23 cellular contexts compared by ENCODE assay signal in genomic region chr4:68987007-68987406, GRCh38. TPM values are rescaled to one million over a fixed set of nuclear protein-coding genes. Genes with fewer than 3 reads are reported as not detected.
DNase-seq lines count a peak whose midpoint lies in the region; ATAC-seq, FAIRE-seq and TF ChIP-seq lines count a peak whose summit lies in the region.
"Had no signal": no experiment of that assay in that cellular context is flagged by ENCODE, and none has a peak within 500 bp of the region (broad histone marks: within the 10 kb centered on the region; RNA-seq: fewer than 3 reads in every experiment).

No MANE protein-coding gene starts in this region.

- POLR2A ChIA-PET in OCI-LY7 (lab: Charles Lee): no interaction called here

- H3K79me2 ChIP-seq in OCI-LY7 (ENCODE audit: insufficient read depth, low read depth, low read length): no peaks in the 10 kb centered on the region

- peaks cover 36% of the 10 kb centered on the region for H3K9me3 Mint-ChIP-seq in endodermal cell

- no peaks in the 10 kb centered on the region for H4K20me1 ChIP-seq in OCI-LY7 (ENCODE audit: insufficient read depth, low read length)

- DNase-seq in GM19239 (ENCODE audit: insufficient read length, low spot score) (peak; percentile 1), endodermal cell (no peak), OCI-LY7 (ENCODE audit: low spot score) (no peak), foreskin keratinocyte (no peak), sigmoid colon (no peak), NCI-H187 treated with DMSO at 0.1 percent for 48 hours (lab: John Stamatoyannopoulos, UW) (no peak)
- DNase-seq: activated CD4-positive, alpha-beta T cell treated with anti-CD3 and anti-CD28 coated beads, Interleukin-2, amount 50 U/mL, for 1 hour; activated naive CD4-positive, alpha-beta T cell; amygdala; BE2C; Caco-2; EL; NCI-H2029 treated with DMSO at 0.1 percent for 48 hours; right lobe of liver; stimulated activated naive B cell treated with anti-CD40 and anti-IgM and Interleukin-4, amounts not matched to agents 10 μg/mL and 1 μg/mL and 100 μg/mL, for 72 hours; tibial artery had no signal

- H3K9me3 ChIP-seq in endodermal cell (ENCODE audit: control insufficient read depth, low read length) (peaks cover 27% of the 10 kb centered on the region), OCI-LY7 (ENCODE audit: low read length) (no peaks in the 10 kb centered on the region), sigmoid colon (no peaks in the 10 kb centered on the region)
- H3K9me3 ChIP-seq: BE2C, Caco-2, right lobe of liver, tibial artery had no signal

- H3K4me3 Mint-ChIP-seq in endodermal cell: no peak overlapping the region
- H3K4me3 Mint-ChIP-seq: central memory CD8-positive, alpha-beta T cell; stimulated activated naive B cell treated with anti-CD40 and anti-IgM and Interleukin-4, amounts not matched to agents 10 μg/mL and 1 μg/mL and 100 μg/mL, for 72 hours had no signal

- no peak overlapping the region for H3K4me2 ChIP-seq in OCI-LY7 (ENCODE audit: low read length)

- no TSS peak for BruUV-seq in OCI-LY7 (replicated peaks; lab: Mats Ljungman, UMichigan)

- H3K36me3 Mint-ChIP-seq in endodermal cell (ENCODE audit: low read depth): peaks cover 13% of the 10 kb centered on the region
- H3K36me3 Mint-ChIP-seq: stimulated activated naive B cell treated with anti-CD40 and anti-IgM and Interleukin-4, amounts not matched to agents 10 μg/mL and 1 μg/mL and 100 μg/mL, for 72 hours had no signal

- H3K9me2 ChIP-seq in OCI-LY7 (ENCODE audit: insufficient read depth, low read length): no peaks in the 10 kb centered on the region

- no peaks in the 10 kb centered on the region for H3K36me3 ChIP-seq in endodermal cell (ENCODE audit: control insufficient read depth, insufficient read depth, low read length)
- no peaks in the 10 kb centered on the region for H3K36me3 ChIP-seq in OCI-LY7 (ENCODE audit: insufficient read depth, low read length)
- no peaks in the 10 kb centered on the region for H3K36me3 ChIP-seq in sigmoid colon
- H3K36me3 ChIP-seq: BE2C, right lobe of liver, tibial artery had no signal

- TF ChIP-seq EP300 in sigmoid colon (IDR thresholded peaks at IDR 0.05): no peak

- H3K4me1 Mint-ChIP-seq in endodermal cell: peaks cover 9% of the 10 kb centered on the region
- H3K4me1 Mint-ChIP-seq: central memory CD8-positive, alpha-beta T cell; stimulated activated naive B cell treated with anti-CD40 and anti-IgM and Interleukin-4, amounts not matched to agents 10 μg/mL and 1 μg/mL and 100 μg/mL, for 72 hours had no signal

- H3K4me1 ChIP-seq in endodermal cell (ENCODE audit: control insufficient read depth, insufficient read depth, low read length) (no peaks in the 10 kb centered on the region), OCI-LY7 (ENCODE audit: insufficient read depth, low read length, poor library complexity, severe bottlenecking) (no peaks in the 10 kb centered on the region), foreskin keratinocyte (no peaks in the 10 kb centered on the region), sigmoid colon (no peaks in the 10 kb centered on the region)
- H3K4me1 ChIP-seq: BE2C, Caco-2, tibial artery had no signal

- H3K27ac Mint-ChIP-seq in endodermal cell: no peak overlapping the region
- H3K27ac Mint-ChIP-seq: stimulated activated naive B cell treated with anti-CD40 and anti-IgM and Interleukin-4, amounts not matched to agents 10 μg/mL and 1 μg/mL and 100 μg/mL, for 72 hours had no signal

- TF ChIP-seq CTCF in endodermal cell (conservative IDR thresholded peaks at IDR 0.05) (no peak), OCI-LY7 (conservative IDR thresholded peaks at IDR 0.05; ENCODE audit: low read length) (no peak), foreskin keratinocyte (conservative IDR thresholded peaks at IDR 0.05) (no peak), sigmoid colon (IDR thresholded peaks at IDR 0.05) (no peak)

- ATAC-seq in HG02642 (IDR thresholded peaks at IDR 0.05; ENCODE audit: poor library complexity, unreplicated experiment) (peak; percentile 62), HG03354 (IDR thresholded peaks at IDR 0.05; ENCODE audit: poor library complexity, severe bottlenecking, unreplicated experiment) (peak; percentile 96), foreskin keratinocyte (no peak)
- ATAC-seq: right lobe of liver; stimulated activated naive B cell treated with anti-CD40 and anti-IgM and Interleukin-4, amounts not matched to agents 10 μg/mL and 1 μg/mL and 100 μg/mL, for 72 hours had no signal

- H3K27ac ChIP-seq in endodermal cell (ENCODE audit: low read depth, low read length) (no peak overlapping the region), OCI-LY7 (ENCODE audit: low read depth, low read length, poor library complexity, severe bottlenecking) (no peak overlapping the region), foreskin keratinocyte (no peak overlapping the region), sigmoid colon (no peak overlapping the region)
- H3K27ac ChIP-seq: HL-60, right lobe of liver, tibial artery had no signal

- CTCF ChIA-PET in OCI-LY7 (lab: Charles Lee; ENCODE audit: unreplicated experiment): no interaction called here

- peak; percentile 84 for FAIRE-seq in GM19239 (lab: Jason Lieb, UNC)

- no peak overlapping the region for H2AFZ ChIP-seq in OCI-LY7 (ENCODE audit: low read length)

- no peak for TF ChIP-seq POLR2A in sigmoid colon (IDR thresholded peaks at IDR 0.05)

- no peaks in the 10 kb centered on the region for H3K27me3 Mint-ChIP-seq in endodermal cell (ENCODE audit: insufficient read depth)
- H3K27me3 Mint-ChIP-seq: central memory CD8-positive, alpha-beta T cell; stimulated activated naive B cell treated with anti-CD40 and anti-IgM and Interleukin-4, amounts not matched to agents 10 μg/mL and 1 μg/mL and 100 μg/mL, for 72 hours had no signal

- no peaks in the 10 kb centered on the region for H3K27me3 ChIP-seq in endodermal cell (ENCODE audit: control insufficient read depth, insufficient read depth, low read length, poor library complexity, severe bottlenecking)
- no peaks in the 10 kb centered on the region for H3K27me3 ChIP-seq in foreskin keratinocyte
- H3K27me3 ChIP-seq in sigmoid colon: no peaks in the 10 kb centered on the region
- H3K27me3 ChIP-seq: BE2C, right lobe of liver, tibial artery had no signal

- intact Hi-C loops in OCI-LY7 (cut with micrococcal nuclease; ENCODE audit: unreplicated experiment) (no loop called here), sigmoid colon (cut with DNase I) (no loop called here)

- 75% methylated on average over 2 of the region's 2 CpGs; no CpG with 5 or more reads in 1 of the 2 experiments for WGBS in endodermal cell (ENCODE audit: insufficient coverage in 1 of 2, insufficient read length in 1 of 2), 2 experiments
- WGBS in sigmoid colon, 2 donors: 82 to 92% methylated on average over 2 of the region's 2 CpGs

- H3K9ac ChIP-seq in endodermal cell (ENCODE audit: extremely low read depth, low read length, poor library complexity, severe bottlenecking): no peak overlapping the region

- H3K4me3 ChIP-seq in endodermal cell (ENCODE audit: low read length): peak overlapping the region; percentile 41
- H3K4me3 ChIP-seq in OCI-LY7 (ENCODE audit: low read depth, low read length, poor library complexity, severe bottlenecking): no peak overlapping the region
- no peak overlapping the region for H3K4me3 ChIP-seq in sigmoid colon
- H3K4me3 ChIP-seq: right lobe of liver, tibial artery had no signal

RNA-seq across cellular contexts. Expression of gene UGT2A3, which starts 35.4 kb away (rescaled TPM):
- total RNA-seq in endodermal cell: not detected
- polyA plus RNA-seq in endodermal cell (2013, experiment 1 of 2): not detected
- not detected for polyA plus RNA-seq in endodermal cell (2013, experiment 2 of 2)
- not detected in 2 replicates for total RNA-seq in OCI-LY7 (2014; rRNA removed; shearing (Covaris generic))
- total RNA-seq in OCI-LY7 (2022): not detected in 2 replicates
- not detected in 2 replicates for total RNA-seq in foreskin keratinocyte
- not detected in 2 replicates for polyA plus RNA-seq in foreskin keratinocyte
- not detected for total RNA-seq in sigmoid colon
- polyA plus RNA-seq in sigmoid colon: 10 to 100 TPM; 16.9 to 28.0 (median 17.4) TPM
- total RNA-seq: fibroblast of lung, NCI-H460, omental fat pad had no signal
- polyA plus RNA-seq: fibroblast of lung had no signal
